ENCODE assay signal across 1 cellular context in the genomic region with DNA sequence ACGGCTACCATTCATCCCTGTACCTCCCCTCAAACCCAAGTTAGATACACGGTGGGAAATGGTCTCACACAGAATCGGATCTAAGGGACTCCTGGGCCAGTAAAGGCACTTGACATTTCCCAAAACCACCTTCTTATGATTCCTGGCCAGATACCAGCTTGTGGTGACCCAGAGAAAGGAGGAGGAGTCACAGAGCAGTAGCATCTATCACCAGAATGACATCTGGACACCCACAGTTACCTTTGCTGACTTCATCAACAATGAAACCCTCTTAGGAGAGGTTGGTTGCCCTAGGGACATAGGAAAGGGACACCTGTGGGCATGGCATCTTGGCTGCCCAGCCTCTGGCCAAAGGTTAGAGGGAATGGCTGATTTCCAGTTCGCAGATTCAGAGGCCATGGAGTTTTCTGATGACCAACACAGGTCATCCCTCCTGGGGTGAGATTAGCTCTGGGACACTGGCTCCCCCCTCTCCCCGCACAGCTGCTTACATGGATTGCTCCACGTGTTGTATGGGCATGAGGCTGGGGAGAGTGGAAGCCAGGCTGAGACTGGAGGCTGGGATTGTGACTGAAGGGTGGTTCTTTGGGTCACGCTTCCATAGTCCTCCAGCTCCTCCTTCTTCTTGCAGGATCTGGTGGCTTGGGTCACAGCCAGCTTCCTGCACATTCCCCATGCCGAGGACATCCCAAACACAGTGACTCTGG.
TF ChIP-seq lines count a peak whose summit lies in the region.

No MANE protein-coding gene starts in this region.

TF ChIP-seq in endothelial cell of umbilical vein, 7 proteins besides CTCF, POLR2A, EP300 and RAD21:
- TF ChIP-seq POLR2AphosphoS5 (IDR thresholded peaks at IDR 0.05; ENCODE audit: insufficient read depth, low read depth, low read length) (no peak), EZH2 (IDR thresholded peaks at IDR 0.05; ENCODE audit: borderline replicate concordance, low read depth, low read length, severe bottlenecking) (no peak), MYC (IDR thresholded peaks at IDR 0.05; ENCODE audit: low read depth, low read length) (no peak), GATA2 (IDR thresholded peaks at IDR 0.05; ENCODE audit: insufficient read depth, insufficient read length, low read depth, low read length) (no peak), JUN (IDR thresholded peaks at IDR 0.05; ENCODE audit: borderline replicate concordance, insufficient read depth, insufficient read length, low read depth) (no peak)
- TF ChIP-seq, protein P1, sequence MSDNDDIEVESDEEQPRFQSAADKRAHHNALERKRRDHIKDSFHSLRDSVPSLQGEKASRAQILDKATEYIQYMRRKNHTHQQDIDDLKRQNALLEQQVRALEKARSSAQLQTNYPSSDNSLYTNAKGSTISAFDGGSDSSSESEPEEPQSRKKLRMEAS (IDR thresholded peaks at IDR 0.05; ENCODE audit: insufficient read depth, insufficient read length) = no peak
